1 cellular context compared by ENCODE assay signal in the genomic region with DNA sequence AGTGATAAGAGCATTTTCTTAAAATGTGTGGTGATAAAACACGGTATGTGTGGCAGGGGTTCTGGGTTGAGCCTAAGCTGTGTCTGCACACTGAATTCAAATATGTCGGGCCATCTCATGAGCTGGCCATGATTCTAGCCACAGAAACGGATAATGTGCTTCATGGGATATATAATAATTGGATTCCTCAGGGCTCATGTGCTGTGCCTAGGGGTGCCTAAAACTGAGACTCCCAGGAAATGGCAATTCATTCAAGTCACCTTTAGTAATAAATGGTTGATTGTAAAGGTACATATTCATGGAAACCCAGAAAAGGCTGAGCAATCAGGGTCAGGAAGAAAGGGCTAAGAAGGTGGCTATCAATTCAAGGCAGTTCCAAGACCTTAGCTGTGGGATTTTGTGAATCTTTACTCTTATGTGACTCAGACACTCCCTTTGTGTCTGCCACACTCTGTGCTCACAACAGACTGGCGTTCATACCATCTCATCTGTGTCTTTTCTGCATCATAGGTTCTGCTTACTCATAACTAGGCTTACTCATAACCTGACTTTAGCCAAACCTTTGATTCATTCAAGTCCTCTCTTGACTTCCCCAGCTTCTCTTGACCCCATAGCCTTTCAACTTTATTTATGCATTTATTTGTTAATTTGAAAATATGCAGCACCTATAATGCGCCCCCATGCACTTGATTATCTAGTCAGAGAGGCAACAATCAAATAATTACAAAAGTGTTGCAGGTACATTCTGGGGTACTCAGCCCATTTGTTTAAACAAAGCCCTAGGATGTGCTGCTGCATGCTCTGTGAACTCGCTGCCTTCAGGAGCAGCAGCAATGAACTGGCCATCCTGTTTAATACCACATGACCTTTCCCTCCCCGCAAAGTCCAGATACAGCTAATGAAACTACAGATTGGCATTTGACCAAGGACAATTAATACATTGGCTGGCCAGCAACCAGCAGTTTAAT.
TF ChIP-seq lines count a peak whose summit lies in the region.

No MANE protein-coding gene starts in this region.

TF ChIP-seq in HepG2, 621 proteins besides CTCF, POLR2A, EP300 and RAD21 (continued from another document and continues in another):
- TF ChIP-seq, protein P1, sequence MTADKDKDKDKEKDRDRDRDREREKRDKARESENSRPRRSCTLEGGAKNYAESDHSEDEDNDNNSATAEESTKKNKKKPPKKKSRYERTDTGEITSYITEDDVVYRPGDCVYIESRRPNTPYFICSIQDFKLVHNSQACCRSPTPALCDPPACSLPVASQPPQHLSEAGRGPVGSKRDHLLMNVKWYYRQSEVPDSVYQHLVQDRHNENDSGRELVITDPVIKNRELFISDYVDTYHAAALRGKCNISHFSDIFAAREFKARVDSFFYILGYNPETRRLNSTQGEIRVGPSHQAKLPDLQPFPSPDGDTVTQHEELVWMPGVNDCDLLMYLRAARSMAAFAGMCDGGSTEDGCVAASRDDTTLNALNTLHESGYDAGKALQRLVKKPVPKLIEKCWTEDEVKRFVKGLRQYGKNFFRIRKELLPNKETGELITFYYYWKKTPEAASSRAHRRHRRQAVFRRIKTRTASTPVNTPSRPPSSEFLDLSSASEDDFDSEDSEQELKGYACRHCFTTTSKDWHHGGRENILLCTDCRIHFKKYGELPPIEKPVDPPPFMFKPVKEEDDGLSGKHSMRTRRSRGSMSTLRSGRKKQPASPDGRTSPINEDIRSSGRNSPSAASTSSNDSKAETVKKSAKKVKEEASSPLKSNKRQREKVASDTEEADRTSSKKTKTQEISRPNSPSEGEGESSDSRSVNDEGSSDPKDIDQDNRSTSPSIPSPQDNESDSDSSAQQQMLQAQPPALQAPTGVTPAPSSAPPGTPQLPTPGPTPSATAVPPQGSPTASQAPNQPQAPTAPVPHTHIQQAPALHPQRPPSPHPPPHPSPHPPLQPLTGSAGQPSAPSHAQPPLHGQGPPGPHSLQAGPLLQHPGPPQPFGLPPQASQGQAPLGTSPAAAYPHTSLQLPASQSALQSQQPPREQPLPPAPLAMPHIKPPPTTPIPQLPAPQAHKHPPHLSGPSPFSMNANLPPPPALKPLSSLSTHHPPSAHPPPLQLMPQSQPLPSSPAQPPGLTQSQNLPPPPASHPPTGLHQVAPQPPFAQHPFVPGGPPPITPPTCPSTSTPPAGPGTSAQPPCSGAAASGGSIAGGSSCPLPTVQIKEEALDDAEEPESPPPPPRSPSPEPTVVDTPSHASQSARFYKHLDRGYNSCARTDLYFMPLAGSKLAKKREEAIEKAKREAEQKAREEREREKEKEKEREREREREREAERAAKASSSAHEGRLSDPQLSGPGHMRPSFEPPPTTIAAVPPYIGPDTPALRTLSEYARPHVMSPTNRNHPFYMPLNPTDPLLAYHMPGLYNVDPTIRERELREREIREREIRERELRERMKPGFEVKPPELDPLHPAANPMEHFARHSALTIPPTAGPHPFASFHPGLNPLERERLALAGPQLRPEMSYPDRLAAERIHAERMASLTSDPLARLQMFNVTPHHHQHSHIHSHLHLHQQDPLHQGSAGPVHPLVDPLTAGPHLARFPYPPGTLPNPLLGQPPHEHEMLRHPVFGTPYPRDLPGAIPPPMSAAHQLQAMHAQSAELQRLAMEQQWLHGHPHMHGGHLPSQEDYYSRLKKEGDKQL (CRISPR knock-in tag; IDR thresholded peaks at IDR 0.05; ENCODE audit: low read depth), result no peak
- TF ChIP-seq ARNTL (CRISPR knock-in tag; IDR thresholded peaks at IDR 0.05) (no peak), JUN (CRISPR knock-in tag; IDR thresholded peaks at IDR 0.05) (no peak), ZNF275 (CRISPR knock-in tag; IDR thresholded peaks at IDR 0.05; ENCODE audit: borderline replicate concordance) (no peak), RFXAP (CRISPR knock-in tag; IDR thresholded peaks at IDR 0.05; ENCODE audit: borderline replicate concordance) (no peak), NKX3-1 (CRISPR knock-in tag; IDR thresholded peaks at IDR 0.05) (no peak), NR2F6 (IDR thresholded peaks at IDR 0.05) (0 out of 2 replicates have a peak, but pooled peaks have one; percentile 27), NR2F6 (CRISPR knock-in tag; IDR thresholded peaks at IDR 0.05) (no peak), TOPORS (CRISPR knock-in tag; IDR thresholded peaks at IDR 0.05) (no peak), ZNF260 (CRISPR knock-in tag; IDR thresholded peaks at IDR 0.05; ENCODE audit: borderline replicate concordance, low read depth) (no peak), ZEB1 (IDR thresholded peaks at IDR 0.05; ENCODE audit: insufficient replicate concordance, low read depth) (no peak), ZNF180 (CRISPR knock-in tag; IDR thresholded peaks at IDR 0.05; ENCODE audit: borderline replicate concordance, low read depth) (no peak), PHF8 (CRISPR knock-in tag; IDR thresholded peaks at IDR 0.05) (0 out of 2 replicates have a peak, but pooled peaks have one; percentile 1), MXI1 (IDR thresholded peaks at IDR 0.05; ENCODE audit: borderline replicate concordance, low read depth, low read length) (no peak), RFXANK (CRISPR knock-in tag; IDR thresholded peaks at IDR 0.05) (no peak), ZNF136 (CRISPR knock-in tag; IDR thresholded peaks at IDR 0.05; ENCODE audit: low read depth) (no peak), ZNF10 (CRISPR knock-in tag; IDR thresholded peaks at IDR 0.05; ENCODE audit: borderline replicate concordance, low read depth) (no peak), NONO (IDR thresholded peaks at IDR 0.05) (no peak), NONO (CRISPR knock-in tag; conservative IDR thresholded peaks at IDR 0.05) (no peak), FOXO1 (CRISPR knock-in tag; IDR thresholded peaks at IDR 0.05) (no peak), MATR3 (CRISPR knock-in tag; IDR thresholded peaks at IDR 0.05) (no peak), SIX4 (CRISPR knock-in tag; IDR thresholded peaks at IDR 0.05) (no peak), MAFG (CRISPR knock-in tag; IDR thresholded peaks at IDR 0.05) (no peak), MIXL1 (CRISPR knock-in tag; IDR thresholded peaks at IDR 0.05) (no peak), ZC3H13 (CRISPR knock-in tag; IDR thresholded peaks at IDR 0.05) (no peak), ZNF12 (CRISPR knock-in tag; IDR thresholded peaks at IDR 0.05) (no peak), ZFP90 (CRISPR knock-in tag; IDR thresholded peaks at IDR 0.05; ENCODE audit: borderline replicate concordance) (no peak), ZNF550 (CRISPR knock-in tag; IDR thresholded peaks at IDR 0.05; ENCODE audit: borderline replicate concordance) (no peak), RAD51 (IDR thresholded peaks at IDR 0.05; ENCODE audit: borderline replicate concordance) (no peak), ATF7-NPFF (CRISPR knock-in tag; IDR thresholded peaks at IDR 0.05; ENCODE audit: low read depth) (no peak), ZNF605 (CRISPR knock-in tag; IDR thresholded peaks at IDR 0.05) (no peak), ZNF264 (CRISPR knock-in tag; IDR thresholded peaks at IDR 0.05) (no peak)
- TF ChIP-seq, protein P2, sequence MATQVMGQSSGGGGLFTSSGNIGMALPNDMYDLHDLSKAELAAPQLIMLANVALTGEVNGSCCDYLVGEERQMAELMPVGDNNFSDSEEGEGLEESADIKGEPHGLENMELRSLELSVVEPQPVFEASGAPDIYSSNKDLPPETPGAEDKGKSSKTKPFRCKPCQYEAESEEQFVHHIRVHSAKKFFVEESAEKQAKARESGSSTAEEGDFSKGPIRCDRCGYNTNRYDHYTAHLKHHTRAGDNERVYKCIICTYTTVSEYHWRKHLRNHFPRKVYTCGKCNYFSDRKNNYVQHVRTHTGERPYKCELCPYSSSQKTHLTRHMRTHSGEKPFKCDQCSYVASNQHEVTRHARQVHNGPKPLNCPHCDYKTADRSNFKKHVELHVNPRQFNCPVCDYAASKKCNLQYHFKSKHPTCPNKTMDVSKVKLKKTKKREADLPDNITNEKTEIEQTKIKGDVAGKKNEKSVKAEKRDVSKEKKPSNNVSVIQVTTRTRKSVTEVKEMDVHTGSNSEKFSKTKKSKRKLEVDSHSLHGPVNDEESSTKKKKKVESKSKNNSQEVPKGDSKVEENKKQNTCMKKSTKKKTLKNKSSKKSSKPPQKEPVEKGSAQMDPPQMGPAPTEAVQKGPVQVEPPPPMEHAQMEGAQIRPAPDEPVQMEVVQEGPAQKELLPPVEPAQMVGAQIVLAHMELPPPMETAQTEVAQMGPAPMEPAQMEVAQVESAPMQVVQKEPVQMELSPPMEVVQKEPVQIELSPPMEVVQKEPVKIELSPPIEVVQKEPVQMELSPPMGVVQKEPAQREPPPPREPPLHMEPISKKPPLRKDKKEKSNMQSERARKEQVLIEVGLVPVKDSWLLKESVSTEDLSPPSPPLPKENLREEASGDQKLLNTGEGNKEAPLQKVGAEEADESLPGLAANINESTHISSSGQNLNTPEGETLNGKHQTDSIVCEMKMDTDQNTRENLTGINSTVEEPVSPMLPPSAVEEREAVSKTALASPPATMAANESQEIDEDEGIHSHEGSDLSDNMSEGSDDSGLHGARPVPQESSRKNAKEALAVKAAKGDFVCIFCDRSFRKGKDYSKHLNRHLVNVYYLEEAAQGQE (IDR thresholded peaks at IDR 0.05; ENCODE audit: borderline replicate concordance in 1 of 2, low read depth in 1 of 2, low read length in 2 of 2), result no peak
- TF ChIP-seq, protein P3, sequence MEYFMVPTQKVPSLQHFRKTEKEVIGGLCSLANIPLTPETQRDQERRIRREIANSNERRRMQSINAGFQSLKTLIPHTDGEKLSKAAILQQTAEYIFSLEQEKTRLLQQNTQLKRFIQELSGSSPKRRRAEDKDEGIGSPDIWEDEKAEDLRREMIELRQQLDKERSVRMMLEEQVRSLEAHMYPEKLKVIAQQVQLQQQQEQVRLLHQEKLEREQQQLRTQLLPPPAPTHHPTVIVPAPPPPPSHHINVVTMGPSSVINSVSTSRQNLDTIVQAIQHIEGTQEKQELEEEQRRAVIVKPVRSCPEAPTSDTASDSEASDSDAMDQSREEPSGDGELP (IDR thresholded peaks at IDR 0.05; ENCODE audit: borderline replicate concordance, low read depth), result no peak
- TF ChIP-seq, protein P4, sequence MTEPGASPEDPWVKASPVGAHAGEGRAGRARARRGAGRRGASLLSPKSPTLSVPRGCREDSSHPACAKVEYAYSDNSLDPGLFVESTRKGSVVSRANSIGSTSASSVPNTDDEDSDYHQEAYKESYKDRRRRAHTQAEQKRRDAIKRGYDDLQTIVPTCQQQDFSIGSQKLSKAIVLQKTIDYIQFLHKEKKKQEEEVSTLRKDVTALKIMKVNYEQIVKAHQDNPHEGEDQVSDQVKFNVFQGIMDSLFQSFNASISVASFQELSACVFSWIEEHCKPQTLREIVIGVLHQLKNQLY (CRISPR knock-in tag; IDR thresholded peaks at IDR 0.05), result no peak
- TF ChIP-seq, protein P5, sequence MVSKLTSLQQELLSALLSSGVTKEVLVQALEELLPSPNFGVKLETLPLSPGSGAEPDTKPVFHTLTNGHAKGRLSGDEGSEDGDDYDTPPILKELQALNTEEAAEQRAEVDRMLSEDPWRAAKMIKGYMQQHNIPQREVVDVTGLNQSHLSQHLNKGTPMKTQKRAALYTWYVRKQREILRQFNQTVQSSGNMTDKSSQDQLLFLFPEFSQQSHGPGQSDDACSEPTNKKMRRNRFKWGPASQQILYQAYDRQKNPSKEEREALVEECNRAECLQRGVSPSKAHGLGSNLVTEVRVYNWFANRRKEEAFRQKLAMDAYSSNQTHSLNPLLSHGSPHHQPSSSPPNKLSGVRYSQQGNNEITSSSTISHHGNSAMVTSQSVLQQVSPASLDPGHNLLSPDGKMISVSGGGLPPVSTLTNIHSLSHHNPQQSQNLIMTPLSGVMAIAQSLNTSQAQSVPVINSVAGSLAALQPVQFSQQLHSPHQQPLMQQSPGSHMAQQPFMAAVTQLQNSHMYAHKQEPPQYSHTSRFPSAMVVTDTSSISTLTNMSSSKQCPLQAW (CRISPR knock-in tag; IDR thresholded peaks at IDR 0.05), result no peak
- TF ChIP-seq, protein P6, sequence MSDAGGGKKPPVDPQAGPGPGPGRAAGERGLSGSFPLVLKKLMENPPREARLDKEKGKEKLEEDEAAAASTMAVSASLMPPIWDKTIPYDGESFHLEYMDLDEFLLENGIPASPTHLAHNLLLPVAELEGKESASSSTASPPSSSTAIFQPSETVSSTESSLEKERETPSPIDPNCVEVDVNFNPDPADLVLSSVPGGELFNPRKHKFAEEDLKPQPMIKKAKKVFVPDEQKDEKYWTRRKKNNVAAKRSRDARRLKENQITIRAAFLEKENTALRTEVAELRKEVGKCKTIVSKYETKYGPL (CRISPR knock-in tag; IDR thresholded peaks at IDR 0.05), result no peak
- TF ChIP-seq, protein P7, sequence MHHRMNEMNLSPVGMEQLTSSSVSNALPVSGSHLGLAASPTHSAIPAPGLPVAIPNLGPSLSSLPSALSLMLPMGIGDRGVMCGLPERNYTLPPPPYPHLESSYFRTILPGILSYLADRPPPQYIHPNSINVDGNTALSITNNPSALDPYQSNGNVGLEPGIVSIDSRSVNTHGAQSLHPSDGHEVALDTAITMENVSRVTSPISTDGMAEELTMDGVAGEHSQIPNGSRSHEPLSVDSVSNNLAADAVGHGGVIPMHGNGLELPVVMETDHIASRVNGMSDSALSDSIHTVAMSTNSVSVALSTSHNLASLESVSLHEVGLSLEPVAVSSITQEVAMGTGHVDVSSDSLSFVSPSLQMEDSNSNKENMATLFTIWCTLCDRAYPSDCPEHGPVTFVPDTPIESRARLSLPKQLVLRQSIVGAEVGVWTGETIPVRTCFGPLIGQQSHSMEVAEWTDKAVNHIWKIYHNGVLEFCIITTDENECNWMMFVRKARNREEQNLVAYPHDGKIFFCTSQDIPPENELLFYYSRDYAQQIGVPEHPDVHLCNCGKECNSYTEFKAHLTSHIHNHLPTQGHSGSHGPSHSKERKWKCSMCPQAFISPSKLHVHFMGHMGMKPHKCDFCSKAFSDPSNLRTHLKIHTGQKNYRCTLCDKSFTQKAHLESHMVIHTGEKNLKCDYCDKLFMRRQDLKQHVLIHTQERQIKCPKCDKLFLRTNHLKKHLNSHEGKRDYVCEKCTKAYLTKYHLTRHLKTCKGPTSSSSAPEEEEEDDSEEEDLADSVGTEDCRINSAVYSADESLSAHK (CRISPR knock-in tag; IDR thresholded peaks at IDR 0.05; ENCODE audit: borderline replicate concordance), result no peak
- TF ChIP-seq, protein P8, sequence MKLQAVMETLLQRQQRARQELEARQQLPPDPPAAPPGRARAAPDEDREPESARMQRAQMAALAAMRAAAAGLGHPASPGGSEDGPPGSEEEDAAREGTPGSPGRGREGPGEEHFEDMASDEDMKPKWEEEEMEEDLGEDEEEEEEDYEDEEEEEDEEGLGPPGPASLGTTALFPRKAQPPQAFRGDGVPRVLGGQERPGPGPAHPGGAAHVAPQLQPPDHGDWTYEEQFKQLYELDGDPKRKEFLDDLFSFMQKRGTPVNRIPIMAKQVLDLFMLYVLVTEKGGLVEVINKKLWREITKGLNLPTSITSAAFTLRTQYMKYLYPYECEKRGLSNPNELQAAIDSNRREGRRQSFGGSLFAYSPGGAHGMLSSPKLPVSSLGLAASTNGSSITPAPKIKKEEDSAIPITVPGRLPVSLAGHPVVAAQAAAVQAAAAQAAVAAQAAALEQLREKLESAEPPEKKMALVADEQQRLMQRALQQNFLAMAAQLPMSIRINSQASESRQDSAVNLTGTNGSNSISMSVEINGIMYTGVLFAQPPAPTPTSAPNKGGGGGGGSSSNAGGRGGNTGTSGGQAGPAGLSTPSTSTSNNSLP (IDR thresholded peaks at IDR 0.05; ENCODE audit: low read depth, low read length), result 0 out of 2 replicates have a peak, but pooled peaks have one; percentile 21
